ENCODE assay signal across 8 cellular contexts in the genomic region with DNA sequence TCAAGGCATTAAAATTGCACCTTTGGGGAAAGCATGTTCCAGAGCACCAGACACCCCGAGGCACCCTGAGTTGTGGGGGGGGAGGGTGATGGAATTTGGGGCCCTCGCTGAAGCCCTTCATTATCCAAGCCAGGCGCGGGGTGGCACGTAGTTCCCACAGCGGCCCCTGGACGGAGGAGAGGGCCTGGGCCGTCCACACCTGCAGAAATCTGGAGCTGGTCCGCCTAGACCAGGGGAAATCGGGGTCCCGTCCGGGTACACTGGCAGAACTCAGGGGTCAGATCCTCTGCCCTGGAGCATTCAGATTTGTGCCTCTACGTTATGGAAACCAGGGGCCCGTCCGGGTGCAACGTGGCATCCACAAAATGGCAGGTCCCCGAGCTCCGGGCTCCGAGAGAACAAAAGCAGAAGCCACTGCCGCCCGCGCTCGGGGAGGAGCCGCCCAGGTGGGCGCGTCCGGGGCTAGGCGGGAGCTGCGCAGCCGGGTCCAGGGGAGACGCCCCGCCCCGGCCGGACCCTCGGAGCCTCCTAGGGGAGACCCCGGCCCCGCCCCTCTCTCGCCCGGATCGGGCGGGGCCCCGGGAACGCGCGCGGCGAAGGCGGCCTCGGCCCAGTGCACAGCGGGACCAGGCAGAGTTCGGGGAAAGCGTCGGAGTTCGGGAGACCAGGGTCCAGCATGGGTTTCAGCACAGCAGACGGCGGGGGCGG. TPM values are rescaled to one million over a fixed set of nuclear protein-coding genes. Genes with fewer than 3 reads are reported as not detected.
A peak's percentile ranks its signal among the peaks of the same experiment; 100 is the strongest.
DNase-seq lines count a peak whose midpoint lies in the region; ATAC-seq and TF ChIP-seq lines count a peak whose summit lies in the region.

A gene with protein sequence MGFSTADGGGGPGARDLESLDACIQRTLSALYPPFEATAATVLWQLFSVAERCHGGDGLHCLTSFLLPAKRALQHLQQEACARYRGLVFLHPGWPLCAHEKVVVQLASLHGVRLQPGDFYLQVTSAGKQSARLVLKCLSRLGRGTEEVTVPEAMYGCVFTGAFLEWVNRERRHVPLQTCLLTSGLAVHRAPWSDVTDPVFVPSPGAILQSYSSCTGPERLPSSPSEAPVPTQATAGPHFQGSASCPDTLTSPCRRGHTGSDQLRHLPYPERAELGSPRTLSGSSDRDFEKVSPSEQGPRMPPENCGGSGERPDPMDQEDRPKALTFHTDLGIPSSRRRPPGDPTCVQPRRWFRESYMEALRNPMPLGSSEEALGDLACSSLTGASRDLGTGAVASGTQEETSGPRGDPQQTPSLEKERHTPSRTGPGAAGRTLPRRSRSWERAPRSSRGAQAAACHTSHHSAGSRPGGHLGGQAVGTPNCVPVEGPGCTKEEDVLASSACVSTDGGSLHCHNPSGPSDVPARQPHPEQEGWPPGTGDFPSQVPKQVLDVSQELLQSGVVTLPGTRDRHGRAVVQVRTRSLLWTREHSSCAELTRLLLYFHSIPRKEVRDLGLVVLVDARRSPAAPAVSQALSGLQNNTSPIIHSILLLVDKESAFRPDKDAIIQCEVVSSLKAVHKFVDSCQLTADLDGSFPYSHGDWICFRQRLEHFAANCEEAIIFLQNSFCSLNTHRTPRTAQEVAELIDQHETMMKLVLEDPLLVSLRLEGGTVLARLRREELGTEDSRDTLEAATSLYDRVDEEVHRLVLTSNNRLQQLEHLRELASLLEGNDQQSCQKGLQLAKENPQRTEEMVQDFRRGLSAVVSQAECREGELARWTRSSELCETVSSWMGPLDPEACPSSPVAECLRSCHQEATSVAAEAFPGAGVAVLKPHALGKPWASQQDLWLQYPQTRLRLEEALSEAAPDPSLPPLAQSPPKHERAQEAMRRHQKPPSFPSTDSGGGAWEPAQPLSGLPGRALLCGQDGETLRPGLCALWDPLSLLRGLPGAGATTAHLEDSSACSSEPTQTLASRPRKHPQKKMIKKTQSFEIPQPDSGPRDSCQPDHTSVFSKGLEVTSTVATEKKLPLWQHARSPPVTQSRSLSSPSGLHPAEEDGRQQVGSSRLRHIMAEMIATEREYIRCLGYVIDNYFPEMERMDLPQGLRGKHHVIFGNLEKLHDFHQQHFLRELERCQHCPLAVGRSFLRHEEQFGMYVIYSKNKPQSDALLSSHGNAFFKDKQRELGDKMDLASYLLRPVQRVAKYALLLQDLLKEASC (N-terminal part only) (plus strand): TSS at position 613 of the 708 bp plus-strand sequence. CDS start 64 bp downstream, at position 677.

- peaks cover 95% of the 10 kb centered on the region for H3K27me3 Mint-ChIP-seq in stimulated activated naive CD8-positive, alpha-beta T cell treated with anti-CD3 and anti-CD28 coated beads, Interleukin-15, amount 100 ng/mL, for 72 hours

- no peak for TF ChIP-seq CTCF in cardiac muscle cell (IDR thresholded peaks at IDR 0.05; ENCODE audit: low read depth, low read length)
- TF ChIP-seq CTCF in Panc1 (IDR thresholded peaks at IDR 0.05): no peak

- intact Hi-C loops in left ventricle myocardium superior (cut with micrococcal nuclease) (no loop called here), Panc1 (cut with micrococcal nuclease; ENCODE audit: unreplicated experiment) (no loop called here)

- peak within 1 kb of the TSS; percentile 42 for H3K4me3 ChIP-seq in cardiac muscle cell
- H3K4me3 ChIP-seq in Panc1 (ENCODE audit: low read depth in 2 of 2, low read length in 2 of 2): peak within 1 kb of the TSS; percentile 47 to 49

- H3K27me3 ChIP-seq in cardiac muscle cell (no peaks in the 10 kb centered on the region), Panc1 (ENCODE audit: control insufficient read depth, insufficient read depth, low read length) (peaks cover 5% of the 10 kb centered on the region; the same call in 1 of the 2 replicates)

- H3K4me1 ChIP-seq in cardiac muscle cell (ENCODE audit: low read depth) (peaks cover 11% of the 10 kb centered on the region), Panc1 (ENCODE audit: control insufficient read depth, insufficient read depth, low read length) (peaks cover 21% of the 10 kb centered on the region)

- H3K9me3 ChIP-seq in cardiac muscle cell (ENCODE audit: low read depth) (no peaks in the 10 kb centered on the region), Panc1 (ENCODE audit: control insufficient read depth, insufficient read depth, low read depth, low read length) (no peaks in the 10 kb centered on the region)

- no TSS peak for BruUV-seq in Panc1 (replicated peaks; lab: Mats Ljungman, UMichigan)

- ATAC-seq in left ventricle myocardium superior (no peak), Panc1 (peak; percentile 77), HG02571 (IDR thresholded peaks at IDR 0.05; ENCODE audit: unreplicated experiment) (no peak)
- ATAC-seq in stimulated activated naive CD8-positive, alpha-beta T cell treated with anti-CD3 and anti-CD28 coated beads, Interleukin-15, amount 100 ng/mL, for 72 hours: peak; percentile 60

- no peaks in the 10 kb centered on the region for H3K9me3 Mint-ChIP-seq in stimulated activated naive CD8-positive, alpha-beta T cell treated with anti-CD3 and anti-CD28 coated beads, Interleukin-15, amount 100 ng/mL, for 72 hours

- DNase-seq in cardiac muscle cell (ENCODE audit: low read depth in 1 of 2, low spot score in 1 of 2) (peak in 1 of 2 donors; percentile 87), left ventricle myocardium superior (no peak), Panc1 (ENCODE audit: low read depth, low spot score) (no peak), iPS DF 19.7 (ENCODE audit: low read depth, low spot score) (peak; percentile 48), T1000 (lab: John Stamatoyannopoulos, UW) (no peak), GM19240 (ENCODE audit: insufficient read length, low spot score) (no peak)
- no peak for DNase-seq in stimulated activated naive CD8-positive, alpha-beta T cell treated with anti-CD3 and anti-CD28 coated beads, Interleukin-15, amount 100 ng/mL, for 72 hours

- POLR2A ChIA-PET in Panc1 (lab: Charles Lee): no interaction called here

- H3K27ac ChIP-seq in cardiac muscle cell (peak within 1 kb of the TSS; percentile 45), Panc1 (ENCODE audit: low read length) (peak within 1 kb of the TSS; percentile 54; the same call in 1 of the 2 replicates)

- in situ Hi-C loops in Panc1 (cut with HindIII; ENCODE audit: low pct_unique_long_range_greater_than_20kb, low sequenced_read_pairs): no loop called here

- H3K36me3 ChIP-seq in cardiac muscle cell (no peaks in the 10 kb centered on the region), Panc1 (ENCODE audit: control insufficient read depth, insufficient read depth, low read length) (no peaks in the 10 kb centered on the region)

- peak within 1 kb of the TSS; percentile 50 to 74 for H3K4me3 Mint-ChIP-seq in stimulated activated naive CD8-positive, alpha-beta T cell treated with anti-CD3 and anti-CD28 coated beads, Interleukin-15, amount 100 ng/mL, for 72 hours

- H3K27ac Mint-ChIP-seq in stimulated activated naive CD8-positive, alpha-beta T cell treated with anti-CD3 and anti-CD28 coated beads, Interleukin-15, amount 100 ng/mL, for 72 hours: no peak within 1 kb of the TSS

- CTCF ChIA-PET in Panc1 (lab: Charles Lee): no interaction called here

- peaks cover 11% of the 10 kb centered on the region for H3K4me1 Mint-ChIP-seq in stimulated activated naive CD8-positive, alpha-beta T cell treated with anti-CD3 and anti-CD28 coated beads, Interleukin-15, amount 100 ng/mL, for 72 hours

RNA-seq across cellular contexts. Expression of the gene that starts here (rescaled TPM):
- total RNA-seq in cardiac muscle cell: 15.0 and 20.1 TPM in 2 replicates
- polyA plus RNA-seq in cardiac muscle cell: 8.1 and 9.9 TPM in 2 replicates
- not detected for total RNA-seq in left ventricle myocardium superior
- total RNA-seq in Panc1 (2021; ENCODE audit: unreplicated experiment): 8.9 TPM
- polyA plus RNA-seq in Panc1 (2012; ENCODE audit: insufficient read length): 9.4 TPM

Comparison
In these comparisons a context has a peak if more than half of its experiments do, and no peak if none do; other contexts are left out.
1. ATAC-seq: peak in Panc1 (single experiment) and stimulated activated naive CD8-positive, alpha-beta T cell treated with anti-CD3 and anti-CD28 coated beads, Interleukin-15, amount 100 ng/mL, for 72 hours (single experiment); none in left ventricle myocardium superior (single experiment) and HG02571 (single experiment).